Comparison of ENCODE assay signal across 8 cellular contexts in the genomic region with DNA sequence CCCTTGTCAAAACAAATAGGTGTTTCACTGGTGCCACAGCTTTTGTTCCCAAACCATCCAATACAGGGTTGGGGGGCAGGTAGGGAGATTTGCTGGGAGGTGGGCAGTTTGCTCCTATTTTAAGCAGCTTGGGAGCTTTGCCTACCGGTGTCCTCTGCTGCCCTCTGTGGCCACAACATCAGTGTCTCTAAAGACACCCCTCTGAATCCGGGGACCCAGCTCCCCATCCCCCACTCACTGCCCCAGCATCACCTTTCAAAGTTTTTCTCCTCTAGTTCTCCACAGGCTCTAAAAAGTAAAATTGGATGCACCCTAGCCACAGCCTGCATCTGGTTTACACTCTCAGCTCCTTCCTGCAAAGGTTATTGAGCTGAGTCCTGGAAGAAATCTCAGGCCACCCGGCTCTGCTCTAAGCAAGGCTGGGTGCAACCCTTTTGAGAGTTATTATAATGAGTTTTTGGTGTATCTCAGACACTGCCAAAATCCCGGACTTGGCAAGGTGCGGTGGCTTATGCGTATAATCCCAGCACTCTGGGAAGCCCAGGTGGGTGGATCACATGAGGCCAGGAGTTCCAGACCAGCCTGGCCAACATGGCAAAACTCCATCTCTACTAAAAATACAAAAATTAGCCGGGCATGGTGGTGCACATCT. TPM values are rescaled to one million over a fixed set of nuclear protein-coding genes. Genes with fewer than 3 reads are reported as not detected.
A peak's percentile ranks its signal among the peaks of the same experiment; 100 is the strongest.
DNase-seq lines count a peak whose midpoint lies in the region; ATAC-seq and TF ChIP-seq lines count a peak whose summit lies in the region.

No MANE protein-coding gene starts in this region.

- H3K9me3 Mint-ChIP-seq in activated T-helper 1 cell treated with anti-CD3 and anti-CD28 coated beads, Interleukin-12 subunit alpha, Interleukin-12 subunit beta, Interleukin-2, Interleukin-4 antibody, amounts not matched to agents 30 ng/mL and 10 ng/mL and 1 ng/mL, durations not matched to agents 14 hours and 24 hours and 36 hours, result no peaks in the 10 kb centered on the region

- intact Hi-C loops in heart left ventricle (cut with DNase I), result loop anchor here in 6 of 10 donors (5.0 to 10.0 kb wide), 5 partner anchors 62 to 280 kb away; no protein-coding TSS in a partner anchor
- intact Hi-C loops in left cardiac atrium (cut with DNase I), result loop anchor here (10.0 kb wide), 3 partner anchors 70 to 220 kb away; no protein-coding TSS in a partner anchor
- intact Hi-C loops in transverse colon (cut with DNase I; ENCODE audit: low total_unique reads), result no loop called here
- intact Hi-C loops in activated T-helper 1 cell treated with anti-CD3 and anti-CD28 coated beads, Interleukin-12 subunit alpha, Interleukin-12 subunit beta, Interleukin-2, Interleukin-4 antibody, amounts not matched to agents 30 ng/mL and 10 ng/mL and 1 ng/mL, durations not matched to agents 14 hours and 24 hours and 36 hours (cut with micrococcal nuclease), result no loop called here

- DNase-seq in heart left ventricle (peak in 1 of 5 donors; percentile 35), left cardiac atrium (no peak), RKO (ENCODE audit: low spot score) (peak; percentile 45), epithelial cell of esophagus (ENCODE audit: low read depth) (peak; percentile 32), transverse colon (peak; percentile 47), NCI-H2171 (lab: John Stamatoyannopoulos, UW) (no peak), KG1 (lab: John Stamatoyannopoulos, UW) (no peak)
- DNase-seq in activated T-helper 1 cell treated with anti-CD3 and anti-CD28 coated beads, Interleukin-12 subunit alpha, Interleukin-12 subunit beta, Interleukin-2, Interleukin-4 antibody, amounts not matched to agents 30 ng/mL and 10 ng/mL and 1 ng/mL, durations not matched to agents 14 hours and 24 hours and 36 hours (ENCODE audit: low spot score), result no peak

- H3K27ac ChIP-seq in heart left ventricle, result peak overlapping the region in 1 of 12 donors; percentile 5
- no peak overlapping the region for H3K27ac ChIP-seq in transverse colon

- peak; percentile 19 to 58 (median 44) for TF ChIP-seq CTCF in heart left ventricle (IDR thresholded peaks at IDR 0.05)
- peak; percentile 53 for TF ChIP-seq CTCF in epithelial cell of esophagus (IDR thresholded peaks at IDR 0.05; ENCODE audit: insufficient read depth, low read depth, low read length, missing control alignments)
- peak; percentile 9 to 35 (median 27) for TF ChIP-seq CTCF in transverse colon (IDR thresholded peaks at IDR 0.05)

- H3K4me1 ChIP-seq in heart left ventricle (peaks cover 0 to 28% (median 10%) of the 10 kb centered on the region in 12 donors), transverse colon (peaks cover 0 to 24% (median 5%) of the 10 kb centered on the region in 4 donors)

- H3K4me3 ChIP-seq in heart left ventricle, result no peak overlapping the region
- no peak overlapping the region for H3K4me3 ChIP-seq in epithelial cell of esophagus (ENCODE audit: low read length)
- H3K4me3 ChIP-seq in transverse colon, result no peak overlapping the region

- no peaks in the 10 kb centered on the region for H3K36me3 ChIP-seq in heart left ventricle
- no peaks in the 10 kb centered on the region for H3K36me3 ChIP-seq in transverse colon

- TF ChIP-seq POLR2A in heart left ventricle (IDR thresholded peaks at IDR 0.05) (no peak), transverse colon (IDR thresholded peaks at IDR 0.05) (no peak)

- ATAC-seq in heart left ventricle, result no peak
- no peak for ATAC-seq in left cardiac atrium

- H3K27me3 ChIP-seq in heart left ventricle (peaks cover 0 to 6% (median 0%) of the 10 kb centered on the region in 9 donors), transverse colon (no peaks in the 10 kb centered on the region)

- H3K4me1 Mint-ChIP-seq in activated T-helper 1 cell treated with anti-CD3 and anti-CD28 coated beads, Interleukin-12 subunit alpha, Interleukin-12 subunit beta, Interleukin-2, Interleukin-4 antibody, amounts not matched to agents 30 ng/mL and 10 ng/mL and 1 ng/mL, durations not matched to agents 14 hours and 24 hours and 36 hours (ENCODE audit: low read depth), result peaks cover 18% of the 10 kb centered on the region

- peaks cover 54% of the 10 kb centered on the region for H3K27me3 Mint-ChIP-seq in activated T-helper 1 cell treated with anti-CD3 and anti-CD28 coated beads, Interleukin-12 subunit alpha, Interleukin-12 subunit beta, Interleukin-2, Interleukin-4 antibody, amounts not matched to agents 30 ng/mL and 10 ng/mL and 1 ng/mL, durations not matched to agents 14 hours and 24 hours and 36 hours (ENCODE audit: insufficient read depth)

- H3K36me3 Mint-ChIP-seq in activated T-helper 1 cell treated with anti-CD3 and anti-CD28 coated beads, Interleukin-12 subunit alpha, Interleukin-12 subunit beta, Interleukin-2, Interleukin-4 antibody, amounts not matched to agents 30 ng/mL and 10 ng/mL and 1 ng/mL, durations not matched to agents 14 hours and 24 hours and 36 hours (ENCODE audit: low read depth), result peaks cover 6% of the 10 kb centered on the region

- H3K9me3 ChIP-seq in heart left ventricle (no peaks in the 10 kb centered on the region), transverse colon (no peaks in the 10 kb centered on the region)

- no peak overlapping the region for H3K4me3 Mint-ChIP-seq in activated T-helper 1 cell treated with anti-CD3 and anti-CD28 coated beads, Interleukin-12 subunit alpha, Interleukin-12 subunit beta, Interleukin-2, Interleukin-4 antibody, amounts not matched to agents 30 ng/mL and 10 ng/mL and 1 ng/mL, durations not matched to agents 14 hours and 24 hours and 36 hours

- no peak overlapping the region for H3K27ac Mint-ChIP-seq in activated T-helper 1 cell treated with anti-CD3 and anti-CD28 coated beads, Interleukin-12 subunit alpha, Interleukin-12 subunit beta, Interleukin-2, Interleukin-4 antibody, amounts not matched to agents 30 ng/mL and 10 ng/mL and 1 ng/mL, durations not matched to agents 14 hours and 24 hours and 36 hours

- in situ Hi-C loops in transverse colon (cut with MboI; ENCODE audit: low pct_ligation_motif_present in 1 of 4, low pct_unique_long_range_greater_than_20kb in 1 of 4, low sequenced_read_pairs in 3 of 4), result loop anchor here in 1 of 4 donors (25.0 kb wide), 1 partner anchor 232 kb away; no protein-coding TSS in a partner anchor

- 56 to 62% (median 58%) methylated on average over 6 to 7 of the region's 7 CpGs for whole genome bisulfite sequencing in heart left ventricle, 4 donors
- 17 to 54% methylated on average over 1 to 7 of the region's 7 CpGs for WGBS in transverse colon (ENCODE audit: low coverage in 1 of 2), 2 donors

- TF ChIP-seq EP300 in transverse colon (IDR thresholded peaks at IDR 0.05; ENCODE audit: low read depth), result no peak

RNA-seq across cellular contexts. Expression of a gene that starts 2.9 kb away (rescaled TPM):
- total RNA-seq in heart left ventricle (100 to 1,000 TPM; 194 to 790 (median 216) TPM), left cardiac atrium (100 to 1,000 TPM; 262 to 377 TPM), transverse colon (100 to 1,000 TPM; 102 to 260 (median 167) TPM)
- 100 to 1,000 TPM in 1 of 2 donors, 10 to 100 TPM in 1; 93.6 to 153 TPM for polyA plus RNA-seq in heart left ventricle
- 13.7 and 22.9 TPM in 2 replicates for total RNA-seq in activated T-helper 1 cell treated with anti-CD3 and anti-CD28 coated beads, Interleukin-12 subunit alpha, Interleukin-12 subunit beta, Interleukin-2, Interleukin-4 antibody, amounts not matched to agents 30 ng/mL and 10 ng/mL and 1 ng/mL, durations not matched to agents 14 hours and 24 hours and 36 hours

Comparison
In these comparisons a context has a peak if more than half of its experiments do, and no peak if none do; other contexts are left out.
1. DNase-seq: peak in RKO (single experiment), epithelial cell of esophagus (single experiment) and transverse colon (single experiment); none in left cardiac atrium (single experiment), NCI-H2171 (single experiment), activated T-helper 1 cell treated with anti-CD3 and anti-CD28 coated beads, Interleukin-12 subunit alpha, Interleukin-12 subunit beta, Interleukin-2, Interleukin-4 antibody, amounts not matched to agents 30 ng/mL and 10 ng/mL and 1 ng/mL, durations not matched to agents 14 hours and 24 hours and 36 hours (single experiment) and KG1 (single experiment).
2. intact Hi-C loops: an anchor here in heart left ventricle (5.0 to 10.0 kb wide) and left cardiac atrium (10.0 kb wide); none called in transverse colon and activated T-helper 1 cell treated with anti-CD3 and anti-CD28 coated beads, Interleukin-12 subunit alpha, Interleukin-12 subunit beta, Interleukin-2, Interleukin-4 antibody, amounts not matched to agents 30 ng/mL and 10 ng/mL and 1 ng/mL, durations not matched to agents 14 hours and 24 hours and 36 hours.
3. Peak in every context shown above with its lines, with median percentiles within 50 percentile points of each other: CTCF ChIP-seq.